Comparison of ENCODE assay signal across 1 cellular context in genomic region chr9:70085241-70085640, GRCh38.
A peak's percentile ranks its signal among the peaks of the same experiment; 100 is the strongest.
TF ChIP-seq lines count a peak whose summit lies in the region.

No MANE protein-coding gene starts in this region.

TF ChIP-seq in PFSK-1, 5 proteins besides CTCF, POLR2A, EP300 and RAD21 (continued from another document):
- TF ChIP-seq, protein P1, sequence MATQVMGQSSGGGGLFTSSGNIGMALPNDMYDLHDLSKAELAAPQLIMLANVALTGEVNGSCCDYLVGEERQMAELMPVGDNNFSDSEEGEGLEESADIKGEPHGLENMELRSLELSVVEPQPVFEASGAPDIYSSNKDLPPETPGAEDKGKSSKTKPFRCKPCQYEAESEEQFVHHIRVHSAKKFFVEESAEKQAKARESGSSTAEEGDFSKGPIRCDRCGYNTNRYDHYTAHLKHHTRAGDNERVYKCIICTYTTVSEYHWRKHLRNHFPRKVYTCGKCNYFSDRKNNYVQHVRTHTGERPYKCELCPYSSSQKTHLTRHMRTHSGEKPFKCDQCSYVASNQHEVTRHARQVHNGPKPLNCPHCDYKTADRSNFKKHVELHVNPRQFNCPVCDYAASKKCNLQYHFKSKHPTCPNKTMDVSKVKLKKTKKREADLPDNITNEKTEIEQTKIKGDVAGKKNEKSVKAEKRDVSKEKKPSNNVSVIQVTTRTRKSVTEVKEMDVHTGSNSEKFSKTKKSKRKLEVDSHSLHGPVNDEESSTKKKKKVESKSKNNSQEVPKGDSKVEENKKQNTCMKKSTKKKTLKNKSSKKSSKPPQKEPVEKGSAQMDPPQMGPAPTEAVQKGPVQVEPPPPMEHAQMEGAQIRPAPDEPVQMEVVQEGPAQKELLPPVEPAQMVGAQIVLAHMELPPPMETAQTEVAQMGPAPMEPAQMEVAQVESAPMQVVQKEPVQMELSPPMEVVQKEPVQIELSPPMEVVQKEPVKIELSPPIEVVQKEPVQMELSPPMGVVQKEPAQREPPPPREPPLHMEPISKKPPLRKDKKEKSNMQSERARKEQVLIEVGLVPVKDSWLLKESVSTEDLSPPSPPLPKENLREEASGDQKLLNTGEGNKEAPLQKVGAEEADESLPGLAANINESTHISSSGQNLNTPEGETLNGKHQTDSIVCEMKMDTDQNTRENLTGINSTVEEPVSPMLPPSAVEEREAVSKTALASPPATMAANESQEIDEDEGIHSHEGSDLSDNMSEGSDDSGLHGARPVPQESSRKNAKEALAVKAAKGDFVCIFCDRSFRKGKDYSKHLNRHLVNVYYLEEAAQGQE (IDR thresholded peaks at IDR 0.05; ENCODE audit: insufficient read depth in 1 of 2, low read depth in 2 of 2, low read length in 2 of 2), result peak; percentile 83 to 92
TF ChIP-seq in PFSK-1: peak in this region for 1.
